In genomic region chr20:44384423-44385027, GRCh38 we compare ENCODE assay signal across 8 cellular contexts. TPM values are rescaled to one million over a fixed set of nuclear protein-coding genes. Genes with fewer than 3 reads are reported as not detected.
DNase-seq lines count a peak whose midpoint lies in the region; ATAC-seq and TF ChIP-seq lines count a peak whose summit lies in the region.

No MANE protein-coding gene starts in this region.

- TF ChIP-seq CTCF in CD4-positive, alpha-beta T cell (IDR thresholded peaks at IDR 0.05) = peak; percentile 95
- peak; percentile 65 to 90 (median 80) for TF ChIP-seq CTCF in dorsolateral prefrontal cortex (IDR thresholded peaks at IDR 0.05 in 54 of 56, conservative IDR thresholded peaks at IDR 0.05 in 2 of 56; ENCODE audit: low read depth in 1 of 56, partially characterized antibody in 56 of 56)

- intact Hi-C loops in CD4-positive, alpha-beta T cell (cut with DNase I, micrococcal nuclease) = loop anchor here (1.0 to 5.0 kb wide), 7 partner anchors 72 to 483 kb away; partner anchors contain the start of gene FITM2 (in 2 of the 2)
- intact Hi-C loops in dorsolateral prefrontal cortex (cut with DNase I) = loop anchor here (5.0 to 10.0 kb wide), 4 partner anchors 148 to 483 kb away; no protein-coding TSS in a partner anchor

- H3K27me3 ChIP-seq in CD4-positive, alpha-beta T cell (ENCODE audit: control insufficient read depth, insufficient read depth, low read length) = peaks cover 4% of the 10 kb centered on the region
- peaks cover 0 to 17% (median 0%) of the 10 kb centered on the region in 45 donors for H3K27me3 ChIP-seq in dorsolateral prefrontal cortex

- CTCF ChIA-PET in CD4-positive, alpha-beta T cell (lab: Charles Lee) = interaction anchor here (0.5 to 1.9 kb wide), 15 partner anchors 9 to 349 kb away, joined by 3 to 14 read pairs (median 4); partner anchors contain the start of gene FITM2

- H3K27ac Mint-ChIP-seq in CD4-positive, alpha-beta T cell = no peak overlapping the region

- peaks cover 19% of the 10 kb centered on the region for H3K27me3 Mint-ChIP-seq in CD4-positive, alpha-beta T cell

- no peak overlapping the region for H3K27ac ChIP-seq in CD4-positive, alpha-beta T cell (ENCODE audit: low read depth, low read length)
- H3K27ac ChIP-seq in dorsolateral prefrontal cortex = no peak overlapping the region

- ATAC-seq in CD4-positive, alpha-beta T cell (ENCODE audit: poor library complexity) = peak; percentile 65
- ATAC-seq in HG02870 (IDR thresholded peaks at IDR 0.05; ENCODE audit: unreplicated experiment) (peak; percentile 55), GM21526 (IDR thresholded peaks at IDR 0.05; ENCODE audit: low FRiP score, unreplicated experiment) (no peak)

- DNase-seq in CD4-positive, alpha-beta T cell = peak; percentile 73 to 88 (median 81)
- peak; percentile 55 for DNase-seq in NCI-H526 treated with DMSO at 0.1 percent for 48 hours (lab: John Stamatoyannopoulos, UW)
- DNase-seq in activated CD4-positive, alpha-beta T cell treated with anti-CD3 and anti-CD28 coated beads, Interleukin-2, amount 50 U/mL, for 48 hours = peak; percentile 90 to 91
- DNase-seq in dorsolateral prefrontal cortex = peak; percentile 76 to 91 (median 80)
- peak; percentile 62 for DNase-seq in medulla oblongata (ENCODE audit: extremely low spot score)
- peak; percentile 61 to 63 for DNase-seq in stimulated activated CD8-positive, alpha-beta memory T cell treated with anti-CD3 and anti-CD28 coated beads, Interleukin-15, amount 100 ng/mL, for 48 hours (ENCODE audit: low read depth in 2 of 2)

- no peaks in the 10 kb centered on the region for H3K9me3 ChIP-seq in CD4-positive, alpha-beta T cell (ENCODE audit: control insufficient read depth, low read length)

- H3K9me3 Mint-ChIP-seq in CD4-positive, alpha-beta T cell = no peaks in the 10 kb centered on the region

- H3K4me1 Mint-ChIP-seq in CD4-positive, alpha-beta T cell (ENCODE audit: low read depth) = peaks cover 15% of the 10 kb centered on the region

- H3K4me3 ChIP-seq in dorsolateral prefrontal cortex = no peak overlapping the region

- POLR2A ChIA-PET in CD4-positive, alpha-beta T cell (lab: Charles Lee) = interaction anchor here (1.0 kb wide), 1 partner anchor 168 kb away, joined by 3 read pairs; no protein-coding TSS in a partner anchor

- no peak overlapping the region for H3K4me3 Mint-ChIP-seq in CD4-positive, alpha-beta T cell

- no peaks in the 10 kb centered on the region for H3K36me3 Mint-ChIP-seq in CD4-positive, alpha-beta T cell (ENCODE audit: low read depth)

RNA-seq across cellular contexts. Expression of gene HNF4A, which starts 29.0 kb away (rescaled TPM):
- not detected for total RNA-seq in CD4-positive, alpha-beta T cell
- total RNA-seq in dorsolateral prefrontal cortex = 1 to 10 TPM in 28 of 120 experiments, under 1 TPM in 91, not detected in 1; 0.14 to 2.0 (median 0.71) TPM

RNA-seq across cellular contexts. Expression of gene R3HDML, which starts 47.7 kb away (rescaled TPM):
- not detected for total RNA-seq in CD4-positive, alpha-beta T cell
- total RNA-seq in dorsolateral prefrontal cortex = not detected
